In the genomic region with DNA sequence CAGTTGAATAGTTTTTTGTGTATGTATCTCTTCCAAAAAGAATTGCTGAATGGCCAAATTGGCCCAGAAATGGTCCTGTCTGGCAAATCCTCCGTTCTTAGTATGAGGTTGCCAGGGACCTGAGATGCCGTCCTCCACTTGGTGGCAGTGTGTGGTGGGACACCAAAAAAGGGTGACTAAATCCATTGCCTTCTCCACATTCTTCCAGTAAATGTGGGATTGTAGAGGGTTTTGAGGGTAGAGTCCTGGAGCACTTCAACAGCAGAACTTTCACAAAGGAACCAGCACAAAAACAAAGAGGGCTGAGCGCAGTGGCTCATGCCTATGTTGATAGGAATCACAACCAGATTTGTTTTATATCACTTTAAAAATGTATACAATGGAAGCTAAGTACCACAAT, we compare ENCODE assay signal across 8 cellular contexts.
DNase-seq lines count a peak whose midpoint lies in the region; ATAC-seq and TF ChIP-seq lines count a peak whose summit lies in the region.

No MANE protein-coding gene starts in this region.

- H3K4me1 ChIP-seq in left ventricle myocardium inferior, result peaks cover 11% of the 10 kb centered on the region

- H3K27me3 ChIP-seq in left ventricle myocardium inferior (ENCODE audit: low read depth), result no peaks in the 10 kb centered on the region

- intact Hi-C loops in Right ventricle myocardium inferior (cut with DNase I), result loop anchor here (5.0 kb wide), 1 partner anchor 38 kb away; no protein-coding TSS in a partner anchor
- intact Hi-C loops in cardiac septum (cut with DNase I), result loop anchor here (2.0 kb wide), 1 partner anchor 41 kb away; no protein-coding TSS in a partner anchor
- intact Hi-C loops in left ventricle myocardium inferior (cut with micrococcal nuclease), result loop anchor here (10.0 kb wide), 1 partner anchor 55 kb away; no protein-coding TSS in a partner anchor

- H3K4me3 ChIP-seq in left ventricle myocardium inferior, result no peak overlapping the region

- no peaks in the 10 kb centered on the region for H3K9me3 ChIP-seq in left ventricle myocardium inferior (replicated peaks)

- DNase-seq in Right ventricle myocardium inferior (ENCODE audit: missing footprints) (no peak), cardiac septum (ENCODE audit: low spot score) (no peak), MV-4-11 (lab: John Stamatoyannopoulos, UW) (peak; percentile 57), left ventricle myocardium inferior (no peak), substantia nigra (lab: John Stamatoyannopoulos, UW) (peak in 32 of 49 donors; percentile 6 to 66 (median 35))
- DNase-seq in activated CD4-positive, alpha-beta T cell treated with anti-CD3 and anti-CD28 coated beads, Interleukin-2, amount 50 U/mL, for 1 hour, result peak; percentile 13

- TF ChIP-seq CTCF in left ventricle myocardium inferior (IDR thresholded peaks at IDR 0.05; ENCODE audit: borderline replicate concordance), result peak; percentile 63

- no peaks in the 10 kb centered on the region for H3K36me3 ChIP-seq in left ventricle myocardium inferior

- no peak overlapping the region for H3K27ac ChIP-seq in left ventricle myocardium inferior (replicated peaks)
- no peak overlapping the region for H3K27ac ChIP-seq in substantia nigra (ENCODE audit: low read depth, low read length, poor library complexity, severe bottlenecking)

- ATAC-seq in Right ventricle myocardium inferior (peak; percentile 64), GM19397 (IDR thresholded peaks at IDR 0.05; ENCODE audit: unreplicated experiment) (no peak), HG03175 (IDR thresholded peaks at IDR 0.05; ENCODE audit: unreplicated experiment) (no peak)

Comparison
In these comparisons a context has a peak if more than half of its experiments do, and no peak if none do; other contexts are left out.
1. DNase-seq: peak in MV-4-11 (single experiment), activated CD4-positive, alpha-beta T cell treated with anti-CD3 and anti-CD28 coated beads, Interleukin-2, amount 50 U/mL, for 1 hour (single experiment) and substantia nigra (32 of 49); none in Right ventricle myocardium inferior (single experiment), cardiac septum (single experiment) and left ventricle myocardium inferior (single experiment).